Comparison of ENCODE assay signal across 12 cellular contexts in the genomic region with DNA sequence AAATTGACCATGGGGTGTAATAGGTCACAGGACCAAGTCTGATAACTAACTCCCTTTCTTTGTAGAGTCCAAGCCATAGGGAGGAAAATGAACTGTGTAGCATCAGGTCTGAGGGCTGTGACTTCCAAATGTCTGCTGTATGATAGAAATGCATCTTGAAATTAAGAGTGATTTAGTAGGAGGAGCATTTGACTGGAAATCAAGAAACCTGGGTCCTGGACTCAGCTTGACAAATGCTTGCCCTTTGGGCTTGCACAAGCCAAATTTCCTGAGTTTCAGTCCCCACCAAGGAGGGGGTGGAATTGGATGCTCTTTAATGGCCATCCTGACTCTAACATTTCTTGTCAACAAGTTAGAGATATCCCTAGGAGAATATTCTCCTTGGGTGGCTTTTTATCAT.
A peak's percentile ranks its signal among the peaks of the same experiment; 100 is the strongest.
DNase-seq lines count a peak whose midpoint lies in the region; FAIRE-seq and TF ChIP-seq lines count a peak whose summit lies in the region.
"Had no signal": no experiment of that assay in that cellular context is flagged by ENCODE, and none has a peak within 500 bp of the region (broad histone marks: within the 10 kb centered on the region; RNA-seq: fewer than 3 reads in every experiment).

No MANE protein-coding gene starts in this region.

- peak overlapping the region; percentile 78 for H3K9ac ChIP-seq in GM23248
- H3K9ac ChIP-seq in colonic mucosa (ENCODE audit: low read depth in 2 of 2, low read length in 2 of 2), result no peak overlapping the region
- no peak overlapping the region for H3K9ac ChIP-seq in kidney (ENCODE audit: low read length in 2 of 2)
- H3K9ac ChIP-seq in skeletal muscle tissue (ENCODE audit: low read depth in 1 of 3, low read length in 3 of 3), result peak overlapping the region; percentile 50 to 75 (median 71)
- H3K9ac ChIP-seq: BLaER1 treated with 17β-estradiol and CSF1 and Interleukin-3, amounts not matched to agents 10 nM and 100 nM had no signal

- H2AFZ ChIP-seq in GM23248, result peak overlapping the region; percentile 83

- DNase-seq in GM23248 (no peak), colonic mucosa (no peak), kidney (no peak), iPS-NIHi7 (ENCODE audit: extremely low spot score) (no peak), amygdala (lab: John Stamatoyannopoulos, UW) (no peak), NCI-H1930 (lab: John Stamatoyannopoulos, UW) (no peak)
- DNase-seq in activated effector memory CD4-positive, alpha-beta T cell treated with Interleukin-2 at 50 U/mL for 16 hours, result no peak
- DNase-seq: activated CD4-positive, alpha-beta T cell treated with anti-CD3 and anti-CD28 coated beads, Interleukin-2, amount 50 U/mL, for 48 hours; NCI-H510A had no signal

- H3F3A ChIP-seq in GM23248 (ENCODE audit: insufficient read depth), result peaks cover 36% of the 10 kb centered on the region

- intact Hi-C loops in colonic mucosa (cut with DNase I) (no loop called here), kidney (cut with DNase I) (no loop called here)

- H4K20me1 ChIP-seq in GM23248 (ENCODE audit: insufficient read depth), result no peaks in the 10 kb centered on the region
- H4K20me1 ChIP-seq: BLaER1 treated with 17β-estradiol and CSF1 and Interleukin-3, amounts not matched to agents 10 nM and 100 nM had no signal

- in situ Hi-C loops in GM23248 (cut with MboI), result no loop called here

- no peaks in the 10 kb centered on the region for H3K9me2 ChIP-seq in GM23248 (ENCODE audit: insufficient read depth)

- peak overlapping the region; percentile 92 for H3K4me2 ChIP-seq in GM23248 (ENCODE audit: unreplicated experiment)

- H3K9me3 ChIP-seq in GM23248 (ENCODE audit: low read depth), result no peaks in the 10 kb centered on the region
- H3K9me3 ChIP-seq in colonic mucosa, result no peaks in the 10 kb centered on the region
- no peaks in the 10 kb centered on the region for H3K9me3 ChIP-seq in kidney (ENCODE audit: control insufficient read depth in 1 of 2, low read length in 2 of 2)
- H3K9me3 ChIP-seq in skeletal muscle tissue (ENCODE audit: control insufficient read depth in 3 of 3, low read length in 3 of 3), result no peaks in the 10 kb centered on the region
- H3K9me3 ChIP-seq: BLaER1 treated with 17β-estradiol and CSF1 and Interleukin-3, amounts not matched to agents 10 nM and 100 nM had no signal

- TF ChIP-seq CTCF in colonic mucosa (IDR thresholded peaks at IDR 0.05) (no peak), kidney (IDR thresholded peaks at IDR 0.05; ENCODE audit: borderline replicate concordance, extremely low read depth, insufficient read depth) (no peak)

- H3K27ac ChIP-seq in GM23248, result peak overlapping the region; percentile 75
- peak overlapping the region; percentile 45 for H3K27ac ChIP-seq in colonic mucosa
- peak overlapping the region; percentile 34 to 59 for H3K27ac ChIP-seq in kidney (ENCODE audit: low read depth in 2 of 2, low read length in 2 of 2)
- peak overlapping the region; percentile 48 for H3K27ac ChIP-seq in skeletal muscle tissue (ENCODE audit: low read depth, low read length)
- H3K27ac ChIP-seq: BLaER1 treated with 17β-estradiol and CSF1 and Interleukin-3, amounts not matched to agents 10 nM and 100 nM had no signal

- H3K36me3 ChIP-seq in GM23248 (ENCODE audit: low read depth), result no peaks in the 10 kb centered on the region
- no peaks in the 10 kb centered on the region for H3K36me3 ChIP-seq in colonic mucosa
- no peaks in the 10 kb centered on the region for H3K36me3 ChIP-seq in kidney (ENCODE audit: control insufficient read depth in 1 of 2, insufficient read depth in 2 of 2, low read length in 2 of 2)
- no peaks in the 10 kb centered on the region for H3K36me3 ChIP-seq in skeletal muscle tissue (ENCODE audit: control insufficient read depth in 3 of 3, insufficient read depth in 3 of 3, low read length in 3 of 3)
- H3K36me3 ChIP-seq: BLaER1 treated with 17β-estradiol and CSF1 and Interleukin-3, amounts not matched to agents 10 nM and 100 nM had no signal

- H3K27me3 ChIP-seq in GM23248 (replicated peaks; ENCODE audit: insufficient read depth) (no peaks in the 10 kb centered on the region), colonic mucosa (no peaks in the 10 kb centered on the region), skeletal muscle tissue (ENCODE audit: control insufficient read depth in 3 of 3, insufficient read depth in 3 of 3, low read length in 3 of 3) (no peaks in the 10 kb centered on the region)
- H3K27me3 ChIP-seq: BLaER1 treated with 17β-estradiol and CSF1 and Interleukin-3, amounts not matched to agents 10 nM and 100 nM had no signal

- peaks cover 56% of the 10 kb centered on the region for H3K4me1 ChIP-seq in GM23248 (ENCODE audit: insufficient read depth)
- no peaks in the 10 kb centered on the region for H3K4me1 ChIP-seq in colonic mucosa
- H3K4me1 ChIP-seq in kidney (ENCODE audit: control insufficient read depth in 1 of 2, insufficient read depth in 1 of 2, low read depth in 1 of 2, low read length in 2 of 2), result peaks cover 0 to 8% of the 10 kb centered on the region in 2 donors
- H3K4me1 ChIP-seq in skeletal muscle tissue (ENCODE audit: control insufficient read depth in 3 of 3, insufficient read depth in 3 of 3, low read length in 3 of 3), result peaks cover 13 to 19% (median 18%) of the 10 kb centered on the region in 3 donors

- H3K79me2 ChIP-seq in GM23248 (ENCODE audit: insufficient read depth), result peaks cover 57% of the 10 kb centered on the region

- no peak for FAIRE-seq in kidney (lab: Jason Lieb, UNC)
- FAIRE-seq: RCC 7860 had no signal

- H3K4me3 ChIP-seq in GM23248, result peak overlapping the region; percentile 71
- H3K4me3 ChIP-seq in colonic mucosa, result peak overlapping the region; percentile 6
- peak overlapping the region; percentile 48 to 51 for H3K4me3 ChIP-seq in kidney (ENCODE audit: low read length in 2 of 2)
- peak overlapping the region; percentile 42 to 72 (median 44) for H3K4me3 ChIP-seq in skeletal muscle tissue (ENCODE audit: low read length in 3 of 3)
- H3K4me3 ChIP-seq: BLaER1 treated with 17β-estradiol and CSF1 and Interleukin-3, amounts not matched to agents 10 nM and 100 nM had no signal

Comparison
In these comparisons a context has a peak if more than half of its experiments do, and no peak if none do; other contexts are left out.
1. H3K4me3 ChIP-seq: peak in every context shown above with its lines; median percentile 71 in GM23248; 50 in kidney; 44 in skeletal muscle tissue; 6 in colonic mucosa.
2. H3K9ac ChIP-seq: peak in GM23248 (single experiment) and skeletal muscle tissue (3 of 3); none in colonic mucosa (0 of 2) and kidney (0 of 2).
3. Peak in every context shown above with its lines, with median percentiles within 50 percentile points of each other: H3K27ac ChIP-seq.